In the genomic region with DNA sequence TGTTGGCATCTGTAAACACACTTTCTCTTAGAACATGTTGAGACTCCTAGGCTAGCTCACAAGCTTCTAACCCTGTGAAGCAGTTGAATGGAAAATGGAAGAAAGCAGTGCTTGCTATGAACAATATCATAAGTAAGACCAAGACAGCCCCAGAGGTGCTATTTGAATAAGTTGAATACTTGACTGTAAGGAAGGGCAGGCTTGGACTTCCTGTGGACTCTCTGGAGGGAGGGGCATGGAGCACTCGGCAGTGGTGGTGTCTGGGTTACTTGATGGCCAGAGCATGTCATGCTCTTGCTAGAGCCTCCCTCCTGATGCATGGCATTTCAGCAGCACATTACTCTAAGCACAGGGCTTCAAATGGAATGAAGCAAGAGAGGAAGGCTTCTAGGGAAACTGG, we compare ENCODE assay signal across 1 cellular context.
TF ChIP-seq lines count a peak whose summit lies in the region.

No MANE protein-coding gene starts in this region.

TF ChIP-seq in GM12878, 131 proteins besides CTCF, POLR2A, EP300 and RAD21:
- TF ChIP-seq NBN (IDR thresholded peaks at IDR 0.05) = no peak
- no peak for TF ChIP-seq FOXM1 (IDR thresholded peaks at IDR 0.05; ENCODE audit: low read depth, low read length)
- TF ChIP-seq ZNF274 (IDR thresholded peaks at IDR 0.05; ENCODE audit: insufficient read depth, insufficient read length) = no peak
- no peak for TF ChIP-seq ZNF217 (IDR thresholded peaks at IDR 0.05)
- TF ChIP-seq, protein P1, sequence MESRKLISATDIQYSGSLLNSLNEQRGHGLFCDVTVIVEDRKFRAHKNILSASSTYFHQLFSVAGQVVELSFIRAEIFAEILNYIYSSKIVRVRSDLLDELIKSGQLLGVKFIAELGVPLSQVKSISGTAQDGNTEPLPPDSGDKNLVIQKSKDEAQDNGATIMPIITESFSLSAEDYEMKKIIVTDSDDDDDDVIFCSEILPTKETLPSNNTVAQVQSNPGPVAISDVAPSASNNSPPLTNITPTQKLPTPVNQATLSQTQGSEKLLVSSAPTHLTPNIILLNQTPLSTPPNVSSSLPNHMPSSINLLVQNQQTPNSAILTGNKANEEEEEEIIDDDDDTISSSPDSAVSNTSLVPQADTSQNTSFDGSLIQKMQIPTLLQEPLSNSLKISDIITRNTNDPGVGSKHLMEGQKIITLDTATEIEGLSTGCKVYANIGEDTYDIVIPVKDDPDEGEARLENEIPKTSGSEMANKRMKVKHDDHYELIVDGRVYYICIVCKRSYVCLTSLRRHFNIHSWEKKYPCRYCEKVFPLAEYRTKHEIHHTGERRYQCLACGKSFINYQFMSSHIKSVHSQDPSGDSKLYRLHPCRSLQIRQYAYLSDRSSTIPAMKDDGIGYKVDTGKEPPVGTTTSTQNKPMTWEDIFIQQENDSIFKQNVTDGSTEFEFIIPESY (IDR thresholded peaks at IDR 0.05) = no peak
- TF ChIP-seq, protein P2, sequence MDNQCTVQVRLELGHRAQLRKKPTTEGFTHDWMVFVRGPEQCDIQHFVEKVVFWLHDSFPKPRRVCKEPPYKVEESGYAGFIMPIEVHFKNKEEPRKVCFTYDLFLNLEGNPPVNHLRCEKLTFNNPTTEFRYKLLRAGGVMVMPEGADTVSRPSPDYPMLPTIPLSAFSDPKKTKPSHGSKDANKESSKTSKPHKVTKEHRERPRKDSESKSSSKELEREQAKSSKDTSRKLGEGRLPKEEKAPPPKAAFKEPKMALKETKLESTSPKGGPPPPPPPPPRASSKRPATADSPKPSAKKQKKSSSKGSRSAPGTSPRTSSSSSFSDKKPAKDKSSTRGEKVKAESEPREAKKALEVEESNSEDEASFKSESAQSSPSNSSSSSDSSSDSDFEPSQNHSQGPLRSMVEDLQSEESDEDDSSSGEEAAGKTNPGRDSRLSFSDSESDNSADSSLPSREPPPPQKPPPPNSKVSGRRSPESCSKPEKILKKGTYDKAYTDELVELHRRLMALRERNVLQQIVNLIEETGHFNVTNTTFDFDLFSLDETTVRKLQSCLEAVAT (IDR thresholded peaks at IDR 0.05) = no peak
- TF ChIP-seq SREBF1 (IDR thresholded peaks at IDR 0.05; ENCODE audit: low read length) = no peak
- no peak for TF ChIP-seq SIN3A (IDR thresholded peaks at IDR 0.05; ENCODE audit: low read depth, low read length)
- TF ChIP-seq MEF2B (IDR thresholded peaks at IDR 0.05; ENCODE audit: partially characterized antibody, poor library complexity, severe bottlenecking) = no peak
- TF ChIP-seq ZNF207 (IDR thresholded peaks at IDR 0.05; ENCODE audit: borderline replicate concordance) = no peak
- TF ChIP-seq IKZF2 (IDR thresholded peaks at IDR 0.05) = no peak
- no peak for TF ChIP-seq PAX8 (IDR thresholded peaks at IDR 0.05)
- no peak for TF ChIP-seq POU2F2 (IDR thresholded peaks at IDR 0.05; ENCODE audit: borderline replicate concordance, low read depth, low read length)
